Comparison of ENCODE assay signal across 8 cellular contexts in the genomic region with DNA sequence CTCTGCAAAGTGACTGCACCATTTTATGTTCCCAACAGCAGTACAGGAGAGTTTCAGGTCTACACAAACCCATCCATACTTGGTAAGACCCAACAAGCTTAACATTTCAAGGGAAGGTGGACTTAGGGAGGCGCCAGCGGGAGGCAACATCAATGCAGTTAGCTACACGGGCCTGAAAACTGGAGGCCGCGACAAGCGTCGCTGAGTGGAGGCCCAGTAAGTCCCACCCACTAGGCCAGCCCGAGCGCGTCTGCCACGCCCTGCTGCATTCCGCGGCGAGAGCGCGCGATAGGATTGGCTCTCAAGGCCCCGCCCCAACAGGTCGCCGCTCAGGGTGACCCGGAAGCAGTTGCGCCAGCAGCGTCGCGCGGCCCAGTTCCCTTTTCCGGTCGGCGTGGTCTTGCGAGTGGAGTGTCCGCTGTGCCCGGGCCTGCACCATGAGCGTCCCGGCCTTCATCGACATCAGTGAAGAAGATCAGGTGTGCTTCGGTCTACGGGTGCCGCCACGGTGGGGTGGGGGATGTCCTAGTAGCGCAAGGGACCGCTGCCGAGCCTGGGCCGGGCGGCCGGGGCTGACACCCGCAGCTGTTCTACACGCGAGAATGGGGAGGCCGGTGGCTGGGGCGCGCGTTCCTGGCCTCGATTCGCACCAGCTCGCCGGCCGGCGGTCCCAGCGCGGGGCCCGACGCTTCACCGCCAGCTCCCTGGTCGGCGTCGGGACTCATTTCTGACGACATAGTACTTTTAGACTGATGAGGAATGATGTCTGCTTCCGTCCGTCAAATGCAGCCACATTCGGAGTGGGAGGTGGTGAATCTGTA. TPM values are rescaled to one million over a fixed set of nuclear protein-coding genes. Genes with fewer than 3 reads are reported as not detected.
A peak's percentile ranks its signal among the peaks of the same experiment; 100 is the strongest.
DNase-seq lines count a peak whose midpoint lies in the region; ATAC-seq and TF ChIP-seq lines count a peak whose summit lies in the region.

A gene (plus strand): TSS at position 381 of the 821 bp plus-strand sequence. CDS start 57 bp downstream, at position 438.

- H3K4me3 ChIP-seq in HFF-Myc (replicated peaks; ENCODE audit: low read depth, low read length) (peak within 1 kb of the TSS; percentile 97), gastroesophageal sphincter (peak within 1 kb of the TSS; percentile 85 to 89)

- peaks cover 38% of the 10 kb centered on the region for H3K4me1 Mint-ChIP-seq in activated naive CD4-positive, alpha-beta T cell treated with anti-CD3 and anti-CD28 coated beads for 36 hours (ENCODE audit: low read depth)

- TF ChIP-seq POLR2A in gastroesophageal sphincter (IDR thresholded peaks at IDR 0.05): peak; percentile 73 to 76

- no peaks in the 10 kb centered on the region for H3K9me3 ChIP-seq in gastroesophageal sphincter

- no peak for TF ChIP-seq EP300 in gastroesophageal sphincter (IDR thresholded peaks at IDR 0.05)

- peak; percentile 98 for DNase-seq in GM03348 (ENCODE audit: low spot score)
- DNase-seq in HFF-Myc (ENCODE audit: extremely low read depth, low read depth): peak; percentile 83
- DNase-seq in NAMALWA (ENCODE audit: low spot score): peak; percentile 96
- peak; percentile 96 for DNase-seq in SK-N-DZ (ENCODE audit: low spot score)
- peak; percentile 97 for DNase-seq in activated naive CD4-positive, alpha-beta T cell treated with anti-CD3 and anti-CD28 coated beads for 36 hours
- peak; percentile 79 for DNase-seq in non-pigmented ciliary epithelial cell (ENCODE audit: low read depth)
- DNase-seq in superior temporal gyrus (ENCODE audit: extremely low spot score): peak; percentile 93

- CTCF ChIA-PET in activated naive CD4-positive, alpha-beta T cell treated with anti-CD3 and anti-CD28 coated beads for 36 hours (lab: Charles Lee): interaction anchor here (0.5 kb wide), 1 partner anchor 747 kb away, joined by 3 read pairs; no protein-coding TSS in a partner anchor

- peak within 1 kb of the TSS; percentile 79 to 93 (median 92) for H3K27ac ChIP-seq in gastroesophageal sphincter

- peak within 1 kb of the TSS; percentile 95 for H3K4me3 Mint-ChIP-seq in activated naive CD4-positive, alpha-beta T cell treated with anti-CD3 and anti-CD28 coated beads for 36 hours

- peak within 1 kb of the TSS; percentile 94 for H3K27ac Mint-ChIP-seq in activated naive CD4-positive, alpha-beta T cell treated with anti-CD3 and anti-CD28 coated beads for 36 hours

- WGBS in gastroesophageal sphincter (ENCODE audit: low coverage in 1 of 2), 2 donors: 0% methylated on average over 2 to 5 of the region's 70 CpGs

- TF ChIP-seq CTCF in HFF-Myc (IDR thresholded peaks at IDR 0.05; ENCODE audit: low read depth, low read length, missing control alignments) (no peak), gastroesophageal sphincter (IDR thresholded peaks at IDR 0.05) (no peak)

- peaks cover 29% of the 10 kb centered on the region for H3K36me3 Mint-ChIP-seq in activated naive CD4-positive, alpha-beta T cell treated with anti-CD3 and anti-CD28 coated beads for 36 hours (ENCODE audit: low read depth)

- no peaks in the 10 kb centered on the region for H3K27me3 Mint-ChIP-seq in activated naive CD4-positive, alpha-beta T cell treated with anti-CD3 and anti-CD28 coated beads for 36 hours (ENCODE audit: low read depth)

- no peaks in the 10 kb centered on the region for H3K27me3 ChIP-seq in gastroesophageal sphincter

- peaks cover 0 to 8% of the 10 kb centered on the region in 2 donors for H3K36me3 ChIP-seq in gastroesophageal sphincter

- peak; percentile 100 for ATAC-seq in gastroesophageal sphincter

- peaks cover 6 to 28% (median 9%) of the 10 kb centered on the region in 3 donors for H3K4me1 ChIP-seq in gastroesophageal sphincter

- intact Hi-C loops in activated naive CD4-positive, alpha-beta T cell treated with anti-CD3 and anti-CD28 coated beads for 36 hours (cut with micrococcal nuclease): loop anchor here (1.0 to 10.0 kb wide), 13 partner anchors 259 to 1216 kb away; a partner anchor contains a TSS

- no peaks in the 10 kb centered on the region for H3K9me3 Mint-ChIP-seq in activated naive CD4-positive, alpha-beta T cell treated with anti-CD3 and anti-CD28 coated beads for 36 hours

RNA-seq across cellular contexts. Expression of the gene that starts here (rescaled TPM):
- polyA plus RNA-seq in SK-N-DZ (2014; cell fraction: cytosol; rRNA removed): 718 and 784 TPM in 2 replicates
- polyA plus RNA-seq in SK-N-DZ (2014; cell fraction: nucleus; rRNA removed): 602 and 704 TPM in 2 replicates
- 100 to 1,000 TPM; 342 to 358 TPM for total RNA-seq in activated naive CD4-positive, alpha-beta T cell treated with anti-CD3 and anti-CD28 coated beads for 36 hours
- total RNA-seq in gastroesophageal sphincter: 100 to 1,000 TPM; 302 to 431 (median 403) TPM

Comparison
In these comparisons a context has a peak if more than half of its experiments do, and no peak if none do; other contexts are left out.
1. Peak in every context shown above with its lines: DNase-seq, ATAC-seq, H3K4me3 ChIP-seq and H3K27ac ChIP-seq.